ENCODE assay signal across 10 cellular contexts in genomic region chr12:111448831-111449790, GRCh38. TPM values are rescaled to one million over a fixed set of nuclear protein-coding genes. Genes with fewer than 3 reads are reported as not detected.
DNase-seq lines count a peak whose midpoint lies in the region; ATAC-seq and TF ChIP-seq lines count a peak whose summit lies in the region.
"Had no signal": no experiment of that assay in that cellular context is flagged by ENCODE, and none has a peak within 500 bp of the region (broad histone marks: within the 10 kb centered on the region; RNA-seq: fewer than 3 reads in every experiment).

No MANE protein-coding gene starts in this region.

- in situ Hi-C loops in GM13976 (cut with MboI; ENCODE audit: low sequenced_read_pairs, unreplicated experiment), result loop anchor here (5.0 kb wide), 1 partner anchor 52 kb away; no protein-coding TSS in a partner anchor

- H3K4me3 Mint-ChIP-seq in activated T-cell treated with anti-CD3 and anti-CD28 coated beads, Interleukin-2, amount 50 U/mL, for 72 hours, result no peak overlapping the region
- peak overlapping the region; percentile 22 for H3K4me3 Mint-ChIP-seq in activated T-helper 1 cell treated with anti-CD3 and anti-CD28 coated beads, Interleukin-12 subunit alpha, Interleukin-12 subunit beta, Interleukin-2, Interleukin-4 antibody, amounts not matched to agents 30 ng/mL and 10 ng/mL and 1 ng/mL, durations not matched to agents 14 hours and 24 hours and 36 hours

- intact Hi-C loops in activated T-helper 1 cell treated with anti-CD3 and anti-CD28 coated beads, Interleukin-12 subunit alpha, Interleukin-12 subunit beta, Interleukin-2, Interleukin-4 antibody, amounts not matched to agents 30 ng/mL and 10 ng/mL and 1 ng/mL, durations not matched to agents 14 hours and 24 hours and 36 hours (cut with micrococcal nuclease), result no loop called here

- peak overlapping the region; percentile 68 for H3K27ac Mint-ChIP-seq in activated T-cell treated with anti-CD3 and anti-CD28 coated beads, Interleukin-2, amount 50 U/mL, for 72 hours
- peak overlapping the region; percentile 34 for H3K27ac Mint-ChIP-seq in activated T-helper 1 cell treated with anti-CD3 and anti-CD28 coated beads, Interleukin-12 subunit alpha, Interleukin-12 subunit beta, Interleukin-2, Interleukin-4 antibody, amounts not matched to agents 30 ng/mL and 10 ng/mL and 1 ng/mL, durations not matched to agents 14 hours and 24 hours and 36 hours

- H3K27me3 Mint-ChIP-seq in activated T-cell treated with anti-CD3 and anti-CD28 coated beads, Interleukin-2, amount 50 U/mL, for 72 hours (ENCODE audit: low read depth), result no peaks in the 10 kb centered on the region
- H3K27me3 Mint-ChIP-seq in activated T-helper 1 cell treated with anti-CD3 and anti-CD28 coated beads, Interleukin-12 subunit alpha, Interleukin-12 subunit beta, Interleukin-2, Interleukin-4 antibody, amounts not matched to agents 30 ng/mL and 10 ng/mL and 1 ng/mL, durations not matched to agents 14 hours and 24 hours and 36 hours (ENCODE audit: insufficient read depth), result no peaks in the 10 kb centered on the region

- no peak for ATAC-seq in activated T-cell treated with anti-CD3 and anti-CD28 coated beads, Interleukin-2, amount 50 U/mL, for 72 hours (replicated peaks in 1 of 2)
- ATAC-seq in left lobe of liver, result no peak

- DNase-seq in activated T-cell treated with anti-CD3 and anti-CD28 coated beads, Interleukin-2, amount 50 U/mL, for 72 hours, result no peak
- no peak for DNase-seq in activated T-cell treated with anti-CD3 and anti-CD28 coated beads, Interleukin-2, amount 50 U/mL, for 1 hour
- no peak for DNase-seq in activated T-helper 1 cell treated with anti-CD3 and anti-CD28 coated beads, Interleukin-12 subunit alpha, Interleukin-12 subunit beta, Interleukin-2, Interleukin-4 antibody, amounts not matched to agents 30 ng/mL and 10 ng/mL and 1 ng/mL, durations not matched to agents 14 hours and 24 hours and 36 hours (ENCODE audit: low spot score)
- DNase-seq in left lobe of liver (ENCODE audit: low spot score) (peak; percentile 37), GM13976 (ENCODE audit: low spot score) (no peak), NCI-H146 (lab: John Stamatoyannopoulos, UW) (no peak), NCI-H146 treated with DMSO at 0.1 percent for 48 hours (lab: John Stamatoyannopoulos, UW; ENCODE audit: unreplicated experiment) (no peak)
- DNase-seq: effector CD4-positive, alpha-beta T cell; HCEC 1CT had no signal

- peaks cover 13 to 37% of the 10 kb centered on the region in 2 donors for H3K36me3 Mint-ChIP-seq in activated T-cell treated with anti-CD3 and anti-CD28 coated beads, Interleukin-2, amount 50 U/mL, for 72 hours (ENCODE audit: insufficient read depth in 2 of 2)
- H3K36me3 Mint-ChIP-seq in activated T-helper 1 cell treated with anti-CD3 and anti-CD28 coated beads, Interleukin-12 subunit alpha, Interleukin-12 subunit beta, Interleukin-2, Interleukin-4 antibody, amounts not matched to agents 30 ng/mL and 10 ng/mL and 1 ng/mL, durations not matched to agents 14 hours and 24 hours and 36 hours (ENCODE audit: low read depth), result peaks cover 58% of the 10 kb centered on the region

- H3K27ac ChIP-seq in temporal lobe (ENCODE audit: low read depth, low read length), result peak overlapping the region; percentile 28

- no peaks in the 10 kb centered on the region for H3K9me3 Mint-ChIP-seq in activated T-cell treated with anti-CD3 and anti-CD28 coated beads, Interleukin-2, amount 50 U/mL, for 72 hours
- no peaks in the 10 kb centered on the region for H3K9me3 Mint-ChIP-seq in activated T-helper 1 cell treated with anti-CD3 and anti-CD28 coated beads, Interleukin-12 subunit alpha, Interleukin-12 subunit beta, Interleukin-2, Interleukin-4 antibody, amounts not matched to agents 30 ng/mL and 10 ng/mL and 1 ng/mL, durations not matched to agents 14 hours and 24 hours and 36 hours

- no peak for TF ChIP-seq CTCF in GM13976 (IDR thresholded peaks at IDR 0.05; ENCODE audit: borderline replicate concordance, control extremely low read depth, extremely low read depth, insufficient read depth, missing control alignments)

- H3K4me1 Mint-ChIP-seq in activated T-cell treated with anti-CD3 and anti-CD28 coated beads, Interleukin-2, amount 50 U/mL, for 72 hours (ENCODE audit: low read depth), result peaks cover 55% of the 10 kb centered on the region
- H3K4me1 Mint-ChIP-seq in activated T-helper 1 cell treated with anti-CD3 and anti-CD28 coated beads, Interleukin-12 subunit alpha, Interleukin-12 subunit beta, Interleukin-2, Interleukin-4 antibody, amounts not matched to agents 30 ng/mL and 10 ng/mL and 1 ng/mL, durations not matched to agents 14 hours and 24 hours and 36 hours (ENCODE audit: low read depth), result peaks cover 76% of the 10 kb centered on the region

RNA-seq across cellular contexts. Expression of gene SH2B3, which starts 43.4 kb away (rescaled TPM):
- 10 to 100 TPM; 33.3 to 37.4 TPM for total RNA-seq in activated T-cell treated with anti-CD3 and anti-CD28 coated beads, Interleukin-2, amount 50 U/mL, for 72 hours
- total RNA-seq in activated T-helper 1 cell treated with anti-CD3 and anti-CD28 coated beads, Interleukin-12 subunit alpha, Interleukin-12 subunit beta, Interleukin-2, Interleukin-4 antibody, amounts not matched to agents 30 ng/mL and 10 ng/mL and 1 ng/mL, durations not matched to agents 14 hours and 24 hours and 36 hours, result 42.0 and 42.3 TPM in 2 replicates
- total RNA-seq in left lobe of liver (11.7 TPM), temporal lobe (3.0 TPM)
